In the genomic region with DNA sequence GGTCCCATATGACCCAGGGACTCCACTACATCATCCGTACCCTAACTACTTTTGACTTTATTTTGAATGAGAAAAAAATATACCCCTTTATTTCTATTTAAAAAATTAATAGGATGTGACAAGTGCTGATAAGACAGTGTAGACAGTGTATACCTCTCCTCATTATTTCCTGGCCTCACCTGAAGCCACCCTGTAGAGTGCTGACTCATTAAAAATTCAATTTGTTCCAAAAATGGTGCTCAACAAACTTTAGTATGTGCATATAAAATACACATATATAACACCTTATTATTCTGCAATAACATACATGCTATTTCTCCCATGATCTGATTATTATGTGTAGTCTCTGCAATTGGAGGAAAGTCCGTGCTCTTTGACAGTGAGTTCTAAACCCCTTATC, we compare ENCODE assay signal across 9 cellular contexts. TPM values are rescaled to one million over a fixed set of nuclear protein-coding genes. Genes with fewer than 3 reads are reported as not detected.
"Had no signal": no experiment of that assay in that cellular context is flagged by ENCODE, and none has a peak within 500 bp of the region (broad histone marks: within the 10 kb centered on the region; RNA-seq: fewer than 3 reads in every experiment).

No MANE protein-coding gene starts in this region.

- H3K36me3 ChIP-seq: HAP-1 had no signal

- H3K4me3 Mint-ChIP-seq: GM23338, HFFc6, IgD-negative memory B cell had no signal

- H3K27me3 Mint-ChIP-seq: IgD-negative memory B cell had no signal

- H2AFZ ChIP-seq: GM23338 had no signal

- H3K36me3 Mint-ChIP-seq: IgD-negative memory B cell had no signal

- H3K4me3 ChIP-seq: GM23338, HAP-1 had no signal

- DNase-seq: H7, HFFc6, KG1 had no signal

- H3K4me2 ChIP-seq: GM23338 had no signal

- H3K9me3 Mint-ChIP-seq: GM23338 had no signal

- H3K27ac ChIP-seq: HL-60 had no signal

- ATAC-seq: GM23338, HCT116 had no signal

- H3K27ac Mint-ChIP-seq: GM23338, HFFc6, IgD-negative memory B cell had no signal

- H3K9me3 ChIP-seq: HAP-1 had no signal

- H3K4me1 Mint-ChIP-seq: GM23338, IgD-negative memory B cell had no signal

RNA-seq across cellular contexts. Expression of gene NOL4, which starts 20.8 kb away (rescaled TPM):
- total RNA-seq: HFFc6, HT1080 had no signal
- polyA plus RNA-seq: IgD-negative memory B cell had no signal
